ENCODE assay signal across 1 cellular context in the genomic region with DNA sequence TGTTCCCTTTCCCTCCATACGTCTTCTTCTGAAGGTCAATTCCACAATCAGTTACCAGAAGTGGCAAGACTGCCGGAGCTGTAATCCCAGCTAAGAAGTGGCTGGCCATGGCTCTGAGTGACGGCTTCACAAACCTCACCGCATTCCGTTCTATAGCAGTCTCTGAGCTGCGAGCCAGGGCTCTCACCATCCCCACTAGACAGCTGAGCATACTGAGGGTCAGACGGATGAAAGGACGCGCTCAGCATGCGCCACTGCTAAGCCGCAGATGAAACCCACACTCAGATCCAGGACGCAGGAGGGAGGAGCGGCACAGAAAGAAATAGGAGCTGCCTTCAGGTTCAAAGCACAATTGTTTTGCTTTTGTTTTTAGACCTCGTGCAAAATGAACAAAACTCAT.
TF ChIP-seq lines count a peak whose summit lies in the region.

No MANE protein-coding gene starts in this region.

TF ChIP-seq in GM23338, 12 proteins besides CTCF, POLR2A, EP300 and RAD21 (continued from another document):
- TF ChIP-seq, protein P1, sequence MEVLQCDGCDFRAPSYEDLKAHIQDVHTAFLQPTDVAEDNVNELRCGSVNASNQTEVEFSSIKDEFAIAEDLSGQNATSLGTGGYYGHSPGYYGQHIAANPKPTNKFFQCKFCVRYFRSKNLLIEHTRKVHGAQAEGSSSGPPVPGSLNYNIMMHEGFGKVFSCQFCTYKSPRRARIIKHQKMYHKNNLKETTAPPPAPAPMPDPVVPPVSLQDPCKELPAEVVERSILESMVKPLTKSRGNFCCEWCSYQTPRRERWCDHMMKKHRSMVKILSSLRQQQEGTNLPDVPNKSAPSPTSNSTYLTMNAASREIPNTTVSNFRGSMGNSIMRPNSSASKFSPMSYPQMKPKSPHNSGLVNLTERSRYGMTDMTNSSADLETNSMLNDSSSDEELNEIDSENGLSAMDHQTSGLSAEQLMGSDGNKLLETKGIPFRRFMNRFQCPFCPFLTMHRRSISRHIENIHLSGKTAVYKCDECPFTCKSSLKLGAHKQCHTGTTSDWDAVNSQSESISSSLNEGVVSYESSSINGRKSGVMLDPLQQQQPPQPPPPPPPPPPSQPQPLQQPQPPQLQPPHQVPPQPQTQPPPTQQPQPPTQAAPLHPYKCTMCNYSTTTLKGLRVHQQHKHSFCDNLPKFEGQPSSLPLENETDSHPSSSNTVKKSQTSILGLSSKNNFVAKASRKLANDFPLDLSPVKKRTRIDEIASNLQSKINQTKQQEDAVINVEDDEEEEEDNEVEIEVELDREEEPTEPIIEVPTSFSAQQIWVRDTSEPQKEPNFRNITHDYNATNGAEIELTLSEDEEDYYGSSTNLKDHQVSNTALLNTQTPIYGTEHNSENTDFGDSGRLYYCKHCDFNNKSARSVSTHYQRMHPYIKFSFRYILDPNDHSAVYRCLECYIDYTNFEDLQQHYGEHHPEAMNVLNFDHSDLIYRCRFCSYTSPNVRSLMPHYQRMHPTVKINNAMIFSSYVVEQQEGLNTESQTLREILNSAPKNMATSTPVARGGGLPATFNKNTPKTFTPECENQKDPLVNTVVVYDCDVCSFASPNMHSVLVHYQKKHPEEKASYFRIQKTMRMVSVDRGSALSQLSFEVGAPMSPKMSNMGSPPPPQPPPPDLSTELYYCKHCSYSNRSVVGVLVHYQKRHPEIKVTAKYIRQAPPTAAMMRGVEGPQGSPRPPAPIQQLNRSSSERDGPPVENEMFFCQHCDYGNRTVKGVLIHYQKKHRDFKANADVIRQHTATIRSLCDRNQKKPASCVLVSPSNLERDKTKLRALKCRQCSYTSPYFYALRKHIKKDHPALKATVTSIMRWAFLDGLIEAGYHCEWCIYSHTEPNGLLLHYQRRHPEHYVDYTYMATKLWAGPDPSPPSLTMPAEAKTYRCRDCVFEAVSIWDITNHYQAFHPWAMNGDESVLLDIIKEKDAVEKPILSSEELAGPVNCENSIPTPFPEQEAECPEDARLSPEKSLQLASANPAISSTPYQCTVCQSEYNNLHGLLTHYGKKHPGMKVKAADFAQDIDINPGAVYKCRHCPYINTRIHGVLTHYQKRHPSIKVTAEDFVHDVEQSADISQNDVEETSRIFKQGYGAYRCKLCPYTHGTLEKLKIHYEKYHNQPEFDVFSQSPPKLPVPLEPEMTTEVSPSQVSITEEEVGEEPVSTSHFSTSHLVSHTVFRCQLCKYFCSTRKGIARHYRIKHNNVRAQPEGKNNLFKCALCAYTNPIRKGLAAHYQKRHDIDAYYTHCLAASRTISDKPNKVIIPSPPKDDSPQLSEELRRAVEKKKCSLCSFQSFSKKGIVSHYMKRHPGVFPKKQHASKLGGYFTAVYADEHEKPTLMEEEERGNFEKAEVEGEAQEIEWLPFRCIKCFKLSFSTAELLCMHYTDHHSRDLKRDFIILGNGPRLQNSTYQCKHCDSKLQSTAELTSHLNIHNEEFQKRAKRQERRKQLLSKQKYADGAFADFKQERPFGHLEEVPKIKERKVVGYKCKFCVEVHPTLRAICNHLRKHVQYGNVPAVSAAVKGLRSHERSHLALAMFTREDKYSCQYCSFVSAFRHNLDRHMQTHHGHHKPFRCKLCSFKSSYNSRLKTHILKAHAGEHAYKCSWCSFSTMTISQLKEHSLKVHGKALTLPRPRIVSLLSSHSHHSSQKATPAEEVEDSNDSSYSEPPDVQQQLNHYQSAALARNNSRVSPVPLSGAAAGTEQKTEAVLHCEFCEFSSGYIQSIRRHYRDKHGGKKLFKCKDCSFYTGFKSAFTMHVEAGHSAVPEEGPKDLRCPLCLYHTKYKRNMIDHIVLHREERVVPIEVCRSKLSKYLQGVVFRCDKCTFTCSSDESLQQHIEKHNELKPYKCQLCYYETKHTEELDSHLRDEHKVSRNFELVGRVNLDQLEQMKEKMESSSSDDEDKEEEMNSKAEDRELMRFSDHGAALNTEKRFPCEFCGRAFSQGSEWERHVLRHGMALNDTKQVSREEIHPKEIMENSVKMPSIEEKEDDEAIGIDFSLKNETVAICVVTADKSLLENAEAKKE (CRISPR knock-in tag; IDR thresholded peaks at IDR 0.05) = no peak
- TF ChIP-seq ZNF114 (CRISPR knock-in tag; IDR thresholded peaks at IDR 0.05) (no peak), CREB1 (CRISPR knock-in tag; IDR thresholded peaks at IDR 0.05; ENCODE audit: low read depth) (no peak), POLR2AphosphoS5 (IDR thresholded peaks at IDR 0.05; ENCODE audit: low read depth) (no peak), NANOG (IDR thresholded peaks at IDR 0.05; ENCODE audit: borderline replicate concordance) (no peak), EZH2 (IDR thresholded peaks at IDR 0.05; ENCODE audit: low read depth, unreplicated experiment) (no peak), EZH2phosphoT487 (IDR thresholded peaks at IDR 0.05; ENCODE audit: unreplicated experiment) (no peak), ZNF331 (CRISPR knock-in tag; IDR thresholded peaks at IDR 0.05; ENCODE audit: low read depth) (no peak)
- TF ChIP-seq, protein P2, sequence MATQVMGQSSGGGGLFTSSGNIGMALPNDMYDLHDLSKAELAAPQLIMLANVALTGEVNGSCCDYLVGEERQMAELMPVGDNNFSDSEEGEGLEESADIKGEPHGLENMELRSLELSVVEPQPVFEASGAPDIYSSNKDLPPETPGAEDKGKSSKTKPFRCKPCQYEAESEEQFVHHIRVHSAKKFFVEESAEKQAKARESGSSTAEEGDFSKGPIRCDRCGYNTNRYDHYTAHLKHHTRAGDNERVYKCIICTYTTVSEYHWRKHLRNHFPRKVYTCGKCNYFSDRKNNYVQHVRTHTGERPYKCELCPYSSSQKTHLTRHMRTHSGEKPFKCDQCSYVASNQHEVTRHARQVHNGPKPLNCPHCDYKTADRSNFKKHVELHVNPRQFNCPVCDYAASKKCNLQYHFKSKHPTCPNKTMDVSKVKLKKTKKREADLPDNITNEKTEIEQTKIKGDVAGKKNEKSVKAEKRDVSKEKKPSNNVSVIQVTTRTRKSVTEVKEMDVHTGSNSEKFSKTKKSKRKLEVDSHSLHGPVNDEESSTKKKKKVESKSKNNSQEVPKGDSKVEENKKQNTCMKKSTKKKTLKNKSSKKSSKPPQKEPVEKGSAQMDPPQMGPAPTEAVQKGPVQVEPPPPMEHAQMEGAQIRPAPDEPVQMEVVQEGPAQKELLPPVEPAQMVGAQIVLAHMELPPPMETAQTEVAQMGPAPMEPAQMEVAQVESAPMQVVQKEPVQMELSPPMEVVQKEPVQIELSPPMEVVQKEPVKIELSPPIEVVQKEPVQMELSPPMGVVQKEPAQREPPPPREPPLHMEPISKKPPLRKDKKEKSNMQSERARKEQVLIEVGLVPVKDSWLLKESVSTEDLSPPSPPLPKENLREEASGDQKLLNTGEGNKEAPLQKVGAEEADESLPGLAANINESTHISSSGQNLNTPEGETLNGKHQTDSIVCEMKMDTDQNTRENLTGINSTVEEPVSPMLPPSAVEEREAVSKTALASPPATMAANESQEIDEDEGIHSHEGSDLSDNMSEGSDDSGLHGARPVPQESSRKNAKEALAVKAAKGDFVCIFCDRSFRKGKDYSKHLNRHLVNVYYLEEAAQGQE (IDR thresholded peaks at IDR 0.05; ENCODE audit: unreplicated experiment) = no peak
